Comparison of ENCODE assay signal across 25 cellular contexts in genomic region chr10:25912796-25913195, GRCh38. TPM values are rescaled to one million over a fixed set of nuclear protein-coding genes. Genes with fewer than 3 reads are reported as not detected.
DNase-seq lines count a peak whose midpoint lies in the region; FAIRE-seq and TF ChIP-seq lines count a peak whose summit lies in the region.
"Had no signal": no experiment of that assay in that cellular context is flagged by ENCODE, and none has a peak within 500 bp of the region (broad histone marks: within the 10 kb centered on the region; RNA-seq: fewer than 3 reads in every experiment).

No MANE protein-coding gene starts in this region.

- peak overlapping the region in 8 of 11 experiments; percentile 5 to 44 (median 24); a peak in 12 of 22 replicates for H3K4me2 ChIP-seq in BLaER1 treated with 17β-estradiol and CSF1 and Interleukin-3, amounts not matched to agents 10 nM and 100 nM
- H3K4me2 ChIP-seq: A549 had no signal

- no peak overlapping the region for H3K4me3 ChIP-seq in BLaER1 treated with 17β-estradiol and CSF1 and Interleukin-3, amounts not matched to agents 10 nM and 100 nM
- H3K4me3 ChIP-seq: A549, SJSA1 had no signal

- no peak overlapping the region for H3K9ac ChIP-seq in BLaER1 treated with 17β-estradiol and CSF1 and Interleukin-3, amounts not matched to agents 10 nM and 100 nM

- TF ChIP-seq POLR2A in GM12891 (IDR thresholded peaks at IDR 0.05; ENCODE audit: low read depth, low read length) = no peak

- no peak overlapping the region for H3K27ac ChIP-seq in BLaER1 treated with 17β-estradiol and CSF1 and Interleukin-3, amounts not matched to agents 10 nM and 100 nM
- H3K27ac ChIP-seq: A549, SJSA1 had no signal

- peaks cover 11 to 26% (median 18%) of the 10 kb centered on the region in 11 experiments for H3K9me3 ChIP-seq in BLaER1 treated with 17β-estradiol and CSF1 and Interleukin-3, amounts not matched to agents 10 nM and 100 nM (replicated peaks in 1 of 11)
- H3K9me3 ChIP-seq: A549, BE2C, SJSA1 had no signal

- DNase-seq in NCI-H2227 treated with DMSO at 0.1 percent for 48 hours (lab: John Stamatoyannopoulos, UW) = peak; percentile 16
- DNase-seq in iPS-NIHi7 (ENCODE audit: extremely low spot score) = peak; percentile 32
- peak; percentile 49 for DNase-seq in renal cortical epithelial cell (ENCODE audit: low read depth)
- no peak for DNase-seq in GM12891 (ENCODE audit: insufficient read length, low spot score)
- no peak for DNase-seq in NCI-H510A treated with DMSO at 0.1 percent for 48 hours (lab: John Stamatoyannopoulos, UW)
- no peak for DNase-seq in NCI-H82 (lab: John Stamatoyannopoulos, UW)
- DNase-seq: BE2C; CD4-positive, alpha-beta T cell; COR-L47; GDM1; Karpas-422; MV-4-11; NCI-H1105 treated with DMSO at 0.1 percent for 48 hours; NCI-H2029 treated with DMSO at 0.1 percent for 48 hours; NCI-H446 treated with DMSO at 0.1 percent for 48 hours; NCI-H748 treated with DMSO at 0.1 percent for 48 hours; OCI-M1; T-helper 1 cell had no signal

- H4K20me1 ChIP-seq in BLaER1 treated with 17β-estradiol and CSF1 and Interleukin-3, amounts not matched to agents 10 nM and 100 nM = no peaks in the 10 kb centered on the region

- no peaks in the 10 kb centered on the region for H3K27me3 ChIP-seq in BLaER1 treated with 17β-estradiol and CSF1 and Interleukin-3, amounts not matched to agents 10 nM and 100 nM
- H3K27me3 ChIP-seq: BE2C, SJSA1 had no signal

- peaks cover 0 to 33% (median 13%) of the 10 kb centered on the region in 10 experiments; a peak in 13 of 20 replicates for H3K4me1 ChIP-seq in BLaER1 treated with 17β-estradiol and CSF1 and Interleukin-3, amounts not matched to agents 10 nM and 100 nM
- H3K4me1 ChIP-seq: A549, BE2C, SJSA1 had no signal

- H3K36me3 ChIP-seq in BLaER1 treated with 17β-estradiol and CSF1 and Interleukin-3, amounts not matched to agents 10 nM and 100 nM = no peaks in the 10 kb centered on the region; a peak in 1 of 22 replicates
- H3K36me3 ChIP-seq: BE2C, SJSA1 had no signal

- no peak for FAIRE-seq in GM12891 (lab: Jason Lieb, UNC)
- FAIRE-seq: A549, H1, RCC 7860 had no signal

TF ChIP-seq in GM12891, 5 proteins besides CTCF, POLR2A, EP300 and RAD21:
- TF ChIP-seq POLR2AphosphoS5 (IDR thresholded peaks at IDR 0.05; ENCODE audit: low read depth, low read length) (no peak), TAF1 (IDR thresholded peaks at IDR 0.05; ENCODE audit: low read depth, low read length) (no peak), PAX5 (IDR thresholded peaks at IDR 0.05; ENCODE audit: insufficient read depth, low read length, severe bottlenecking) (no peak)

RNA-seq across cellular contexts. Expression of gene MYO3A, which starts 21.2 kb away (rescaled TPM):
- total RNA-seq in renal cortical epithelial cell = 0.35 and 0.65 TPM in 2 replicates
- 0.04 TPM for polyA plus RNA-seq in GM12891 (2012; ENCODE audit: low read depth, missing spikeins)
- total RNA-seq: CD4-positive, alpha-beta T cell; M059J; Right ventricle myocardium inferior; SJSA1 had no signal
- polyA plus RNA-seq: A549 had no signal

Comparison
In these comparisons a context has a peak if more than half of its experiments do, and no peak if none do; other contexts are left out.
1. DNase-seq: peak in NCI-H2227 treated with DMSO at 0.1 percent for 48 hours (single experiment), iPS-NIHi7 (single experiment) and renal cortical epithelial cell (single experiment); none in GM12891 (single experiment), NCI-H510A treated with DMSO at 0.1 percent for 48 hours (single experiment) and NCI-H82 (single experiment).